Comparison of ENCODE assay signal across 19 cellular contexts in the genomic region with DNA sequence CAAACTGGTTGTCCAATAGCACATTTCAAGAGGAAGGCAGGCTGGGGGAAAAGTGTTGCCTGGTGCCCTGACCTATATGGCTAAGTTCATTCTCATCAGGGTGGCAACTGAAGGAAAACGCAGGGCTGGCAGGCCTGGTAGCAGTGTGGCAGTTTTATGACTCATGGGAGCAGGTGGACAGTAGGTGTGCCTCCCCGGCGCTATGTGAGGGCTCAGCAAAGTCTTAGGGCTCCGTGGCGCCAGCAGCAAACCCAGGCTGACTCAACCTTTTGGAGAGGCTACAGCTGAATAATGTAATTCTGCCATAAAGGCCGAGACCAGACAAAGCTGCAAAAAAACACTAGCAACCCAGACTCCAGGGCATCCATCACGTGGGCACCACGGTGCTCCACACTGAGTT. TPM values are rescaled to one million over a fixed set of nuclear protein-coding genes. Genes with fewer than 3 reads are reported as not detected.
DNase-seq lines count a peak whose midpoint lies in the region; ATAC-seq, FAIRE-seq and TF ChIP-seq lines count a peak whose summit lies in the region.
"Had no signal": no experiment of that assay in that cellular context is flagged by ENCODE, and none has a peak within 500 bp of the region (broad histone marks: within the 10 kb centered on the region; RNA-seq: fewer than 3 reads in every experiment).

No MANE protein-coding gene starts in this region.

- no peaks in the 10 kb centered on the region for H3K27me3 ChIP-seq in small intestine (ENCODE audit: control insufficient read depth in 2 of 2, insufficient read depth in 2 of 2, low read length in 2 of 2)
- H3K27me3 ChIP-seq: adrenal gland, ovary had no signal

- peak overlapping the region in 1 of 2 donors; percentile 8 for H3K27ac ChIP-seq in small intestine (ENCODE audit: low read depth in 1 of 2, low read length in 1 of 2)
- H3K27ac ChIP-seq: adrenal gland, ovary had no signal

- 23 to 64% (median 45%) methylated on average over 8 of the region's 8 CpGs for WGBS in small intestine, 3 donors

- ATAC-seq in omental fat pad (ENCODE audit: low FRiP score) (no peak), GM21423 (IDR thresholded peaks at IDR 0.05; ENCODE audit: unreplicated experiment) (no peak)
- ATAC-seq: activated CD8-positive, alpha-beta memory T cell treated with anti-CD3 and anti-CD28 coated beads, Interleukin-2, amount 10 ng/mL, durations not matched to agents 7 days and 5 days; left cardiac atrium had no signal

- H3K9me3 ChIP-seq in small intestine (ENCODE audit: control insufficient read depth, low read depth), result no peaks in the 10 kb centered on the region
- H3K9me3 ChIP-seq: adrenal gland, ovary had no signal

- peaks cover 0 to 9% of the 10 kb centered on the region in 2 donors for H3K36me3 ChIP-seq in small intestine (ENCODE audit: control insufficient read depth in 2 of 2, insufficient read depth in 2 of 2, low read length in 2 of 2)
- H3K36me3 ChIP-seq: adrenal gland, ovary had no signal

- FAIRE-seq in small intestine (lab: Jason Lieb, UNC), result no peak
- no peak for FAIRE-seq in GM19239 (lab: Jason Lieb, UNC)

- DNase-seq in HT-29 (ENCODE audit: low spot score) (peak; percentile 69), SHP77 (lab: John Stamatoyannopoulos, UW) (peak; percentile 74 to 79), glomerular visceral epithelial cell (ENCODE audit: extremely low spot score) (peak; percentile 27), small intestine (peak; percentile 81), GM19239 (ENCODE audit: insufficient read length, low spot score) (no peak), NCI-H2029 treated with DMSO at 0.1 percent for 48 hours (lab: John Stamatoyannopoulos, UW) (no peak), omental fat pad (ENCODE audit: low spot score) (no peak)
- DNase-seq: activated CD4-positive, CD25-positive, alpha-beta regulatory T cell treated with anti-CD3 and anti-CD28 coated beads, Interleukin-2, amount 50 U/mL, for 72 hours; activated CD8-positive, alpha-beta memory T cell treated with anti-CD3 and anti-CD28 coated beads, Interleukin-2, amount 10 ng/mL, durations not matched to agents 7 days and 5 days; activated effector memory CD4-positive, alpha-beta T cell treated with Interleukin-2 at 50 U/mL for 16 hours; adrenal gland; central memory CD4-positive, alpha-beta T cell; effector memory CD4-positive, alpha-beta T cell; KG1; left cardiac atrium; NCI-H1105; NCI-H2171 treated with DMSO at 0.1 percent for 48 hours; ovary had no signal

- no peak for TF ChIP-seq CTCF in omental fat pad (IDR thresholded peaks at IDR 0.05)

- H3K4me3 ChIP-seq in small intestine (ENCODE audit: low read depth in 1 of 2, low read length in 2 of 2), result no peak overlapping the region
- H3K4me3 ChIP-seq: adrenal gland, ovary had no signal

- H3K4me1 ChIP-seq in small intestine (ENCODE audit: control insufficient read depth in 2 of 2, insufficient read depth in 1 of 2, low read depth in 1 of 2, low read length in 1 of 2), result peaks cover 2 to 21% of the 10 kb centered on the region in 2 donors

RNA-seq across cellular contexts. Expression of a gene that starts 23.6 kb away (rescaled TPM):
- total RNA-seq in HT-29 (2014; rRNA removed; shearing (Covaris generic)), result 121 and 129 TPM in 2 replicates
- polyA plus RNA-seq in small intestine, result 10 to 100 TPM; 31.2 to 76.3 (median 64.8) TPM
- 100 to 1,000 TPM in 2 of 4 donors, 10 to 100 TPM in 2; 31.7 to 115 (median 67.2) TPM for total RNA-seq in omental fat pad

Comparison
In these comparisons a context has a peak if more than half of its experiments do, and no peak if none do; other contexts are left out.
1. DNase-seq: peak in HT-29 (single experiment), SHP77 (2 of 2), glomerular visceral epithelial cell (single experiment) and small intestine (single experiment); none in GM19239 (single experiment), NCI-H2029 treated with DMSO at 0.1 percent for 48 hours (single experiment) and omental fat pad (single experiment).